Comparison of ENCODE assay signal across 24 cellular contexts in the genomic region with DNA sequence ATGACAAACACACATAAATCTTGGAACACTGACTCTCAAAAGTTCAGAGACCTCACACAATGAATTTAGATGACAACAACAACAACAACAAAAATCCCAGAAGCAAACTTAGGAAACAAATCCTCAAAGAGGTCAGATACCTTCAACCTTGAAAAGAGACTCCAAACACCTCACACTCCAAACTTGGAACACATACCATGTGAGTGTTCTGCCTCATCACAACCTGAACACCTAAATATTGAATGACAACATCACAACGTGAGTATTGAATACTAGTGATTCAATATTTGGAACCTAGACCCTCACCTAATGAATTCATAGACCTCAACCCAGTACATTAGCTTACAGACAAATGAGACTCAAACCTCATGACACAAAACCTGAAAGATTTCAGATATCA. TPM values are rescaled to one million over a fixed set of nuclear protein-coding genes. Genes with fewer than 3 reads are reported as not detected.
"Had no signal": no experiment of that assay in that cellular context is flagged by ENCODE, and none has a peak within 500 bp of the region (broad histone marks: within the 10 kb centered on the region; RNA-seq: fewer than 3 reads in every experiment).

No MANE protein-coding gene starts in this region.

- H3K9me3 ChIP-seq: left ventricle myocardium inferior, prostate gland, testis, tibial nerve, upper lobe of right lung, vagina had no signal

- DNase-seq: cortex of kidney; dorsolateral prefrontal cortex; effector CD8-positive, alpha-beta T cell; foreskin melanocyte; head of caudate nucleus; kidney; left cardiac atrium; left ventricle myocardium inferior; mesenchymal stem cell; naive B cell; occipital lobe; small intestine; stimulated activated CD4-positive, alpha-beta T cell treated with anti-CD3 and anti-CD28 coated beads, Interleukin-12 subunit alpha, Interleukin-12 subunit beta, amount 100 ng/mL, for 4 hours; stimulated activated naive CD4-positive, alpha-beta T cell treated with Interleukin-2 at 50 U/mL for 16 hours; testis; upper lobe of right lung had no signal

- H3K4me2 ChIP-seq: hepatocyte had no signal

- H3K27ac ChIP-seq: dorsolateral prefrontal cortex, hepatocyte, left ventricle myocardium inferior, parathyroid adenoma, prostate gland, testis, tibial nerve, upper lobe of right lung, vagina had no signal

- H3K4me3 Mint-ChIP-seq: naive B cell, nephron had no signal

- H3K27ac Mint-ChIP-seq: naive B cell, nephron had no signal

- H3K4me1 ChIP-seq: left ventricle myocardium inferior, parathyroid adenoma, prostate gland, testis, tibial nerve, upper lobe of right lung, vagina had no signal

- ATAC-seq: left cardiac atrium, upper lobe of right lung had no signal

- H3K36me3 Mint-ChIP-seq: naive B cell had no signal

- H3K4me3 ChIP-seq: dorsolateral prefrontal cortex, hepatocyte, left ventricle myocardium inferior, lung, prostate gland, testis, tibial nerve, upper lobe of right lung, vagina had no signal

- H3K4me1 Mint-ChIP-seq: naive B cell, nephron had no signal

RNA-seq across cellular contexts. Expression of a gene that starts 18.9 kb away (rescaled TPM):
- total RNA-seq: dorsolateral prefrontal cortex, hepatocyte, kidney, left cardiac atrium, left ventricle myocardium inferior, lung, occipital lobe, subcutaneous adipose tissue, tibial nerve, upper lobe of right lung, vagina had no signal
- polyA plus RNA-seq: lung, small intestine had no signal
